In the genomic region with DNA sequence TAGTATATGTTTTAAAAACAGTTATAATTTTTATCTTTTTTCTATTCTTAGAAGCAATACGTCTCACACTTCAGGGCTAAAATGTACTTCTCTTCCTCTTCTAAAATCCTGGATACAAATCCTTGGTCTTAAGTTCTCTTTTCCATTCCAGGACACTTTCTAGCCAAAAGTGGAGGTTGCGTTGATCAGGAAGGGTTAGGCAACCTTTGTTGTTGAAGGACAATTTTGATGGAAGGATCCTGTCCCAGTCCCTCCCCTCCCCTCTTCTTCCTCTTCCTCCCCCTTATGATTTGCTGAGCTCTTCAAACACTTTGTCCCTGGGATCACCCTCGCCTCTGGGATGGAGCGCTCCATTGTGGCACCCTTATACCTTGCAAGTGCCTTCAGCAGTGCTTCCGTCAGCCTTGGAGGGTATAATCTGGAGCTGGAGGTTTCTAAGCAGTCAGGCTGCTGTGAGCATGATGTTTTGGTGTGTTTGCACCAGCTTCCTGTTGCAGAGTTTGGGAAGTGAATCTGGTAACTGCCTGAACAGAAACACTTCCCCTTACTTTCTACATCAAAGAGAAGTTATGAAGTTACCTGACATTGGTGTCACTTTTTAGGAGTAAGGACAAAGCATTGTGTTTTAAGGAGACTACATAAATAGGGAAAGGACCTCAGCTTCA, we compare ENCODE assay signal across 10 cellular contexts.
DNase-seq lines count a peak whose midpoint lies in the region; ATAC-seq, FAIRE-seq and TF ChIP-seq lines count a peak whose summit lies in the region.
"Had no signal": no experiment of that assay in that cellular context is flagged by ENCODE, and none has a peak within 500 bp of the region (broad histone marks: within the 10 kb centered on the region; RNA-seq: fewer than 3 reads in every experiment).

No MANE protein-coding gene starts in this region.

- no peak overlapping the region for H3K27ac ChIP-seq in CD4-positive, alpha-beta memory T cell (ENCODE audit: low read depth, low read length)

- FAIRE-seq in urothelium cell line (lab: Jason Lieb, UNC): no peak
- FAIRE-seq: endometrium had no signal

- POLR2A ChIA-PET in CD4-positive, alpha-beta memory T cell (lab: Charles Lee; ENCODE audit: partially characterized antibody): interaction anchor here (0.9 to 2.2 kb wide), 6 partner anchors 64 to 202 kb away, joined by 3 to 15 read pairs (median 4); a partner anchor contains a TSS
- POLR2A ChIA-PET in activated CD4-positive, alpha-beta memory T cell treated with anti-CD3 and anti-CD28 coated beads for 36 hours (lab: Charles Lee): interaction anchor here (0.7 to 1.8 kb wide), 4 partner anchors 73 to 203 kb away, joined by 3 to 7 read pairs (median 4); no protein-coding TSS in a partner anchor

- intact Hi-C loops in CD4-positive, alpha-beta memory T cell (cut with micrococcal nuclease): loop anchor here (2.0 kb wide), 2 partner anchors 87 to 201 kb away; a partner anchor contains a TSS
- intact Hi-C loops in activated CD4-positive, alpha-beta memory T cell treated with anti-CD3 and anti-CD28 coated beads for 36 hours (cut with micrococcal nuclease): loop anchor here (1.0 to 5.0 kb wide), 8 partner anchors 13 to 335 kb away; a partner anchor contains a TSS
- intact Hi-C loops in mucosa of descending colon (cut with DNase I, micrococcal nuclease): no loop called here

- H3K9me3 ChIP-seq in CD4-positive, alpha-beta memory T cell (ENCODE audit: control insufficient read depth in 1 of 2, low read length in 2 of 2): no peaks in the 10 kb centered on the region
- H3K9me3 ChIP-seq in mucosa of descending colon: no peaks in the 10 kb centered on the region

- ATAC-seq in HG02870 (IDR thresholded peaks at IDR 0.05; ENCODE audit: unreplicated experiment) (peak; percentile 31), mucosa of descending colon (peak; percentile 63), GM19328 (IDR thresholded peaks at IDR 0.05; ENCODE audit: unreplicated experiment) (no peak), GM19397 (IDR thresholded peaks at IDR 0.05; ENCODE audit: unreplicated experiment) (no peak)

- H3K27ac Mint-ChIP-seq in CD4-positive, alpha-beta memory T cell: peak overlapping the region; percentile 82 to 97 (median 94)
- peak overlapping the region; percentile 79 for H3K27ac Mint-ChIP-seq in activated CD4-positive, alpha-beta memory T cell treated with anti-CD3 and anti-CD28 coated beads for 36 hours
- H3K27ac Mint-ChIP-seq: mesothelial cell of epicardium had no signal

- no peaks in the 10 kb centered on the region for H3K27me3 ChIP-seq in CD4-positive, alpha-beta memory T cell (ENCODE audit: insufficient read depth, low read length)

- H3K4me1 ChIP-seq in CD4-positive, alpha-beta memory T cell (ENCODE audit: insufficient read depth, low read length): peaks cover 55% of the 10 kb centered on the region
- H3K4me1 ChIP-seq in mucosa of descending colon (ENCODE audit: low read depth): no peaks in the 10 kb centered on the region

- peak overlapping the region in 7 of 8 donors; percentile 78 to 92 (median 80) for H3K4me3 Mint-ChIP-seq in CD4-positive, alpha-beta memory T cell
- peak overlapping the region; percentile 44 for H3K4me3 Mint-ChIP-seq in activated CD4-positive, alpha-beta memory T cell treated with anti-CD3 and anti-CD28 coated beads for 36 hours
- H3K4me3 Mint-ChIP-seq: mesothelial cell of epicardium had no signal

- no peaks in the 10 kb centered on the region for H3K36me3 ChIP-seq in CD4-positive, alpha-beta memory T cell (ENCODE audit: insufficient read depth, low read length)
- H3K36me3 ChIP-seq in mucosa of descending colon (ENCODE audit: low read depth): no peaks in the 10 kb centered on the region

- peaks cover 0 to 7% (median 0%) of the 10 kb centered on the region in 8 donors for H3K9me3 Mint-ChIP-seq in CD4-positive, alpha-beta memory T cell
- H3K9me3 Mint-ChIP-seq in activated CD4-positive, alpha-beta memory T cell treated with anti-CD3 and anti-CD28 coated beads for 36 hours: no peaks in the 10 kb centered on the region
- H3K9me3 Mint-ChIP-seq: mesothelial cell of epicardium had no signal

- DNase-seq in CD4-positive, alpha-beta memory T cell: no peak
- DNase-seq in activated CD4-positive, alpha-beta memory T cell treated with anti-CD3 and anti-CD28 coated beads for 36 hours: peak; percentile 18
- peak in 1 of 3 donors; percentile 18 for DNase-seq in mucosa of descending colon
- DNase-seq in urothelium cell line (ENCODE audit: low spot score): no peak
- no peak for DNase-seq in T-helper 9 cell

- no peaks in the 10 kb centered on the region for H3K36me3 Mint-ChIP-seq in CD4-positive, alpha-beta memory T cell
- H3K36me3 Mint-ChIP-seq in activated CD4-positive, alpha-beta memory T cell treated with anti-CD3 and anti-CD28 coated beads for 36 hours: no peaks in the 10 kb centered on the region
- H3K36me3 Mint-ChIP-seq: mesothelial cell of epicardium had no signal

- no peak for TF ChIP-seq CTCF in mucosa of descending colon (IDR thresholded peaks at IDR 0.05)

- H3K27me3 Mint-ChIP-seq in CD4-positive, alpha-beta memory T cell: no peaks in the 10 kb centered on the region
- H3K27me3 Mint-ChIP-seq in activated CD4-positive, alpha-beta memory T cell treated with anti-CD3 and anti-CD28 coated beads for 36 hours: no peaks in the 10 kb centered on the region

- no peak overlapping the region for H3K4me3 ChIP-seq in CD4-positive, alpha-beta memory T cell (ENCODE audit: low read length in 2 of 2)
- H3K4me3 ChIP-seq in mucosa of descending colon: no peak overlapping the region

- CTCF ChIA-PET in CD4-positive, alpha-beta memory T cell (lab: Charles Lee; ENCODE audit: partially characterized antibody): interaction anchor here (1.5 kb wide), 1 partner anchor 201 kb away, joined by 5 read pairs; no protein-coding TSS in a partner anchor
- CTCF ChIA-PET in activated CD4-positive, alpha-beta memory T cell treated with anti-CD3 and anti-CD28 coated beads for 36 hours (lab: Charles Lee): no interaction called here

- H3K4me1 Mint-ChIP-seq in CD4-positive, alpha-beta memory T cell: peaks cover 43 to 63% (median 54%) of the 10 kb centered on the region in 4 donors
- peaks cover 55% of the 10 kb centered on the region for H3K4me1 Mint-ChIP-seq in activated CD4-positive, alpha-beta memory T cell treated with anti-CD3 and anti-CD28 coated beads for 36 hours (ENCODE audit: low read depth)

Comparison
In these comparisons a context has a peak if more than half of its experiments do, and no peak if none do; other contexts are left out.
1. ATAC-seq: peak in HG02870 (single experiment) and mucosa of descending colon (single experiment); none in GM19328 (single experiment) and GM19397 (single experiment).
2. intact Hi-C loops: an anchor here in CD4-positive, alpha-beta memory T cell (2.0 kb wide) and activated CD4-positive, alpha-beta memory T cell treated with anti-CD3 and anti-CD28 coated beads for 36 hours (1.0 to 5.0 kb wide); none called in mucosa of descending colon.